ENCODE assay signal across 13 cellular contexts in the genomic region with DNA sequence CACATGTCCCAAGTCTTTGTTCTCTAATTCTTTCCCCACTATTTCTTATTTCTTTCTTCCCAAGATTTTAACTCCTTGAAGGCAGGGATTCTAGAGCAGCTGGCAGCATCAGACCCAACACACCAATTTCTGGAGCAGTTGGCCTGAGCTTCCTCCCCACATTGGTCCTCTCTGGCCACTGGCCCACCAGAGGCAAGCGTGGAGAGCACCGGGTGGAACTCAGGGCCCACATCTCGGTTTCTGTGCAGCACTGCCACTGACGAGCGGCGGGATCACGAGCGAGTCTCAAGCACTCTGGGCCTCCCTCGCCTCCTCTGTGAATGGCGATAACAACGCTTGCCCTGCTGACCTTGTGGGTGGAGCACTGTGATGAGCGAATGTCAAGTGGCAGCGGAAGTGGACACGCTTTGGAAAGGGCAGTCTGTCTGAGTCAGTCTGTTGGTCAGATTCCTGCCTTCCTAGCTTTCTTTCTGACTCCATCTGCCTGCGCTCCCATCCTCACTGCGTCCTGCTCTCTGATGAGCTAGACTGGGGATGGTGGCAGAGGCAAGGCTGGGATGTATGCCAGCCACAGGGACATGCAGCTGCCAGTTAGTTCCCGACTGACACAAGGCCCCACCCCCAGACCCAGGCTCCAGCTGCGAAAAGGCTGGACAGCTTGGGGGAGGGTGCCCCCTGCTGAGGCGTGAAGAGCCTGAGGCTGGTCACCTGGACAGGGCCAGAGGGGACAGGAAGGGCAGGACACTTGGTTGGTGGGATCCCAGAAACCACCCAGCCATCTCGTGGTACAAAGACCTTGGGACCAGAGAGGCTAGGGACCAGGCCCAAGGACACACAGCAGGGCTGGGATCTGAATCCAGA. TPM values are rescaled to one million over a fixed set of nuclear protein-coding genes. Genes with fewer than 3 reads are reported as not detected.
DNase-seq lines count a peak whose midpoint lies in the region; ATAC-seq and TF ChIP-seq lines count a peak whose summit lies in the region.
"Had no signal": no experiment of that assay in that cellular context is flagged by ENCODE, and none has a peak within 500 bp of the region (broad histone marks: within the 10 kb centered on the region; RNA-seq: fewer than 3 reads in every experiment).

No MANE protein-coding gene starts in this region.

- no peak for TF ChIP-seq CTCF in HFFc6 (IDR thresholded peaks at IDR 0.05)

- peak overlapping the region; percentile 60; the same call in 1 of the 2 replicates for H3K27ac Mint-ChIP-seq in HFFc6
- H3K27ac Mint-ChIP-seq: CD8-positive, alpha-beta T cell; T-helper 1 cell treated with Interleukin-12 subunit alpha and Interleukin-12 subunit beta and Interleukin-4 antibody, amounts not matched to agents 30 μg/mL and 1 μg/mL, for 36 hours had no signal

- H3K36me3 Mint-ChIP-seq in HFFc6 (ENCODE audit: low read depth) = no peaks in the 10 kb centered on the region
- H3K36me3 Mint-ChIP-seq: activated naive CD4-positive, alpha-beta T cell treated with anti-CD3 and anti-CD28 coated beads, Interleukin-2, amount 50 U/mL, for 72 hours; CD8-positive, alpha-beta T cell had no signal

- H3K36me3 ChIP-seq in H7 (replicated peaks; ENCODE audit: control insufficient read depth, insufficient read depth, low read length) = no peaks in the 10 kb centered on the region
- H3K36me3 ChIP-seq: gastrocnemius medialis had no signal

- peak; percentile 33 for DNase-seq in AG08395 (ENCODE audit: low spot score)
- peak; percentile 16 for DNase-seq in HFFc6
- peak; percentile 85 to 90 for DNase-seq in SHP77 (lab: John Stamatoyannopoulos, UW)
- peak; percentile 53 for DNase-seq in hepatic stellate cell (ENCODE audit: low spot score)
- DNase-seq in H7 = no peak
- no peak for DNase-seq in stimulated activated naive CD4-positive, alpha-beta T cell (lab: John Stamatoyannopoulos, UW)
- no peak for DNase-seq in central memory CD4-positive, alpha-beta T cell
- DNase-seq: CD8-positive, alpha-beta T cell; gastrocnemius medialis; occipital lobe had no signal

- H3K27me3 Mint-ChIP-seq in HFFc6 (ENCODE audit: insufficient read depth) = peaks cover 7% of the 10 kb centered on the region

- H3K4me3 Mint-ChIP-seq in HFFc6 = no peak overlapping the region
- H3K4me3 Mint-ChIP-seq: CD8-positive, alpha-beta T cell; T-helper 1 cell treated with Interleukin-12 subunit alpha and Interleukin-12 subunit beta and Interleukin-4 antibody, amounts not matched to agents 30 μg/mL and 1 μg/mL, for 36 hours had no signal

- H3K4me1 Mint-ChIP-seq in HFFc6 (ENCODE audit: low read depth) = peaks cover 15% of the 10 kb centered on the region

- no peak overlapping the region for H3K4me3 ChIP-seq in H7 (ENCODE audit: insufficient read depth, low read depth, low read length)
- H3K4me3 ChIP-seq: gastrocnemius medialis had no signal

- ATAC-seq in GM21786 (IDR thresholded peaks at IDR 0.05; ENCODE audit: unreplicated experiment) = no peak
- ATAC-seq: activated naive CD4-positive, alpha-beta T cell treated with anti-CD3 and anti-CD28 coated beads, Interleukin-2, amount 50 U/mL, for 72 hours; CD8-positive, alpha-beta T cell; gastrocnemius medialis had no signal

- H3K27me3 ChIP-seq in H7 (ENCODE audit: control insufficient read depth, insufficient read depth, low read length) = no peaks in the 10 kb centered on the region
- H3K27me3 ChIP-seq: gastrocnemius medialis had no signal

- H3K9me3 Mint-ChIP-seq in HFFc6 = no peaks in the 10 kb centered on the region; the same call in 1 of the 2 replicates
- H3K9me3 Mint-ChIP-seq: activated naive CD4-positive, alpha-beta T cell treated with anti-CD3 and anti-CD28 coated beads, Interleukin-2, amount 50 U/mL, for 72 hours; CD8-positive, alpha-beta T cell; T-helper 1 cell treated with Interleukin-12 subunit alpha and Interleukin-12 subunit beta and Interleukin-4 antibody, amounts not matched to agents 30 μg/mL and 1 μg/mL, for 36 hours had no signal

RNA-seq across cellular contexts. Expression of gene SPDEF, which starts 4.5 kb away (rescaled TPM):
- not detected for total RNA-seq in HFFc6 (2021; fragmentation: NEBNext Ultra II Directional; extraction: Animal tissue kit (Norgen Biotek cat#: 25700))
- 0.11 and 0.21 TPM in 2 replicates for total RNA-seq in H7 (2014; rRNA removed; shearing (Covaris generic))
- total RNA-seq: occipital lobe had no signal

Comparison
In these comparisons a context has a peak if more than half of its experiments do, and no peak if none do; other contexts are left out.
1. DNase-seq: peak in AG08395 (single experiment), HFFc6 (single experiment), SHP77 (2 of 2) and hepatic stellate cell (single experiment); none in H7 (single experiment), stimulated activated naive CD4-positive, alpha-beta T cell (0 of 6) and central memory CD4-positive, alpha-beta T cell (single experiment).